ENCODE assay signal across 8 cellular contexts in the genomic region with DNA sequence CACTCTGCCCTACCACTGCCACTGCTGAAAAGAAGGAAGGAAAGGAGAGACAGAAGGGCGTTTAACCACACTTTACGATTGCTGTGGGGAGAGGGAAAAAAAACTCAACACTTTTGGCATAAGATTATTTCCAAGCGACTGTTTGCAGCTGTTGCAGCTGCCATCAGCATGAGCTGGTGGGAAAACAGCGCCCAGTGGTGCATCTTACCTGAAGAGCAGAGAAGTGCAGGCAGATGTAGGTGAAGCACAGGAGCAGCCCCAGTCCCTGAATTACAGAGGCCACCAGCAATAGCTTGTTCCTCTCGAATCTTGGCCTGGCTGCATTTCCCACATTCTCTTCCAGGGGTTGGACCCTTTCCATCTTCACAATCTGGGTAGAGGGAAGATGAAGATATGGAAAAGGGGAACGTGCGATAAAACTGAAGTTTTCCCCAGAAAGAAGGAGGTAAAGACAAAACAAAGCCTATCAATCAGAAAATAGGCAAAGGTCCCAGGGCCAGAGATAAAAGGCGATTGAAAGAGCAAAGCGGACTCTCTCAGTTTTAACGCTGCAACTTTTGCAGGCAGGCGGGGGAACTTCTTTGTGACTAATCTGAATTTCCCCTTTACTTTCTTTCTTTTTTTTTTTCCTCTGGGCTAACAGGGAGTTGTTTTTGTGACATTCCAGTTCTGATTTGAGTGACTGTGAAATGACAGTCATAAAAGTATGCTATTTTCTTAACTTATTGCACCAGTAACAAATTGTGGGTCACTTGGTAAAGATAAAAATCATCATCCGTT. TPM values are rescaled to one million over a fixed set of nuclear protein-coding genes. Genes with fewer than 3 reads are reported as not detected.
DNase-seq lines count a peak whose midpoint lies in the region; ATAC-seq and TF ChIP-seq lines count a peak whose summit lies in the region.

A gene with protein sequence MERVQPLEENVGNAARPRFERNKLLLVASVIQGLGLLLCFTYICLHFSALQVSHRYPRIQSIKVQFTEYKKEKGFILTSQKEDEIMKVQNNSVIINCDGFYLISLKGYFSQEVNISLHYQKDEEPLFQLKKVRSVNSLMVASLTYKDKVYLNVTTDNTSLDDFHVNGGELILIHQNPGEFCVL (minus strand): TSS at position 516 of the 780 bp plus-strand sequence. CDS start 155 bp downstream, at position 361.

- peak; percentile 55 for DNase-seq in stimulated activated CD4-positive, alpha-beta T cell treated with anti-CD3 and anti-CD28 coated beads, Interleukin-15, amount 100 ng/mL, for 24 hours
- DNase-seq in stimulated activated CD4-positive, alpha-beta T cell treated with anti-CD3 and anti-CD28 coated beads, Interleukin-12 subunit alpha, Interleukin-12 subunit beta, amount 100 ng/mL, for 4 hours = no peak
- peak; percentile 70 for DNase-seq in activated naive CD4-positive, alpha-beta T cell treated with anti-CD3 and anti-CD28 coated beads for 36 hours
- DNase-seq in mesothelial cell of epicardium (ENCODE audit: low spot score in 2 of 2, unreplicated experiment in 2 of 2) = no peak
- DNase-seq in left lobe of liver (ENCODE audit: low spot score) = no peak
- no peak for DNase-seq in DMS 273 treated with DMSO at 0.1 percent for 48 hours (lab: John Stamatoyannopoulos, UW)
- DNase-seq in NCI-H1930 (lab: John Stamatoyannopoulos, UW) = no peak
- no peak for DNase-seq in GM20000 (ENCODE audit: low spot score)

- intact Hi-C loops in activated naive CD4-positive, alpha-beta T cell treated with anti-CD3 and anti-CD28 coated beads for 36 hours (cut with micrococcal nuclease) = loop anchor here (1.0 to 5.0 kb wide), 12 partner anchors 91 to 950 kb away; a partner anchor contains a TSS

- TF ChIP-seq CTCF in mesothelial cell of epicardium (IDR thresholded peaks at IDR 0.05; ENCODE audit: unreplicated experiment) (no peak), GM20000 (IDR thresholded peaks at IDR 0.05; ENCODE audit: extremely low read depth, missing control alignments) (no peak)

- CTCF ChIA-PET in activated naive CD4-positive, alpha-beta T cell treated with anti-CD3 and anti-CD28 coated beads for 36 hours (lab: Charles Lee) = interaction anchor here (0.5 to 9.0 kb wide), 4 partner anchors 381 to 567 kb away, joined by 3 to 176 read pairs (median 10); no protein-coding TSS in a partner anchor

- H3K27ac Mint-ChIP-seq in activated naive CD4-positive, alpha-beta T cell treated with anti-CD3 and anti-CD28 coated beads for 36 hours = peak within 1 kb of the TSS; percentile 51
- H3K27ac Mint-ChIP-seq in mesothelial cell of epicardium = peak within 1 kb of the TSS; percentile 69

- H3K4me3 Mint-ChIP-seq in activated naive CD4-positive, alpha-beta T cell treated with anti-CD3 and anti-CD28 coated beads for 36 hours = peak within 1 kb of the TSS; percentile 49
- H3K4me3 Mint-ChIP-seq in mesothelial cell of epicardium = peak within 1 kb of the TSS; percentile 25

- ATAC-seq in left lobe of liver = no peak

- peaks cover 14% of the 10 kb centered on the region for H3K27me3 Mint-ChIP-seq in activated naive CD4-positive, alpha-beta T cell treated with anti-CD3 and anti-CD28 coated beads for 36 hours (ENCODE audit: low read depth)
- peaks cover 15% of the 10 kb centered on the region for H3K27me3 Mint-ChIP-seq in mesothelial cell of epicardium (ENCODE audit: low read depth)

- H3K36me3 Mint-ChIP-seq in activated naive CD4-positive, alpha-beta T cell treated with anti-CD3 and anti-CD28 coated beads for 36 hours (ENCODE audit: low read depth) = no peaks in the 10 kb centered on the region
- no peaks in the 10 kb centered on the region for H3K36me3 Mint-ChIP-seq in mesothelial cell of epicardium

- no peaks in the 10 kb centered on the region for H3K9me3 Mint-ChIP-seq in activated naive CD4-positive, alpha-beta T cell treated with anti-CD3 and anti-CD28 coated beads for 36 hours
- no peaks in the 10 kb centered on the region for H3K9me3 Mint-ChIP-seq in mesothelial cell of epicardium

- H3K4me1 Mint-ChIP-seq in activated naive CD4-positive, alpha-beta T cell treated with anti-CD3 and anti-CD28 coated beads for 36 hours (ENCODE audit: low read depth) = peaks cover 44% of the 10 kb centered on the region
- H3K4me1 Mint-ChIP-seq in mesothelial cell of epicardium = peaks cover 41% of the 10 kb centered on the region

RNA-seq across cellular contexts. Expression of the gene that starts here (rescaled TPM):
- total RNA-seq in activated naive CD4-positive, alpha-beta T cell treated with anti-CD3 and anti-CD28 coated beads for 36 hours = under 1 TPM; 0.38 to 0.62 TPM
- total RNA-seq in mesothelial cell of epicardium (2.0 to 2.8 TPM (median 2.1 TPM) in 3 replicates), left lobe of liver (0.58 TPM)

Comparison
In these comparisons a context has a peak if more than half of its experiments do, and no peak if none do; other contexts are left out.
1. Peak in DNase-seq in activated naive CD4-positive, alpha-beta T cell treated with anti-CD3 and anti-CD28 coated beads for 36 hours; RNA of the gene not detected or under 1 TPM.